ENCODE assay signal across 35 cellular contexts in genomic region chr9:78272307-78272706, GRCh38.
"Had no signal": no experiment of that assay in that cellular context is flagged by ENCODE, and none has a peak within 500 bp of the region (broad histone marks: within the 10 kb centered on the region; RNA-seq: fewer than 3 reads in every experiment).

No MANE protein-coding gene starts in this region.

- H3K27ac ChIP-seq: KMS-11 had no signal

- H3K4me2 ChIP-seq: KMS-11 had no signal

- DNase-seq: Karpas-422, Kasumi-1, MG63, MM.1S, MV-4-11, NCI-H1048, NCI-H1092, NCI-H1092 treated with DMSO at 0.1 percent for 48 hours, NCI-H1105, NCI-H1105 treated with DMSO at 0.1 percent for 48 hours, NCI-H1417, NCI-H1417 treated with DMSO at 0.1 percent for 48 hours, NCI-H1436, NCI-H1436 treated with DMSO at 0.1 percent for 48 hours, NCI-H146, NCI-H1694, NCI-H1694 treated with DMSO at 0.1 percent for 48 hours, NCI-H187, NCI-H187 treated with DMSO at 0.1 percent for 48 hours, NCI-H1930, NCI-H2029, NCI-H2029 treated with DMSO at 0.1 percent for 48 hours, NCI-H2081, NCI-H2081 treated with DMSO at 0.1 percent for 48 hours, NCI-H2107, NCI-H2171, NCI-H2171 treated with DMSO at 0.1 percent for 48 hours, NCI-H2227 treated with DMSO at 0.1 percent for 48 hours, NCI-H226, NCI-H345, NCI-H446, NCI-H446 treated with DMSO at 0.1 percent for 48 hours, NCI-H510A, NCI-H510A treated with DMSO at 0.1 percent for 48 hours had no signal

- H3K36me3 ChIP-seq: MG63 had no signal

- H3K4me3 ChIP-seq: MG63 had no signal

- H3K9ac ChIP-seq: KMS-11 had no signal

- H3K9me3 ChIP-seq: MG63 had no signal

- H3K27me3 ChIP-seq: MG63 had no signal
